ENCODE assay signal across 8 cellular contexts in the genomic region with DNA sequence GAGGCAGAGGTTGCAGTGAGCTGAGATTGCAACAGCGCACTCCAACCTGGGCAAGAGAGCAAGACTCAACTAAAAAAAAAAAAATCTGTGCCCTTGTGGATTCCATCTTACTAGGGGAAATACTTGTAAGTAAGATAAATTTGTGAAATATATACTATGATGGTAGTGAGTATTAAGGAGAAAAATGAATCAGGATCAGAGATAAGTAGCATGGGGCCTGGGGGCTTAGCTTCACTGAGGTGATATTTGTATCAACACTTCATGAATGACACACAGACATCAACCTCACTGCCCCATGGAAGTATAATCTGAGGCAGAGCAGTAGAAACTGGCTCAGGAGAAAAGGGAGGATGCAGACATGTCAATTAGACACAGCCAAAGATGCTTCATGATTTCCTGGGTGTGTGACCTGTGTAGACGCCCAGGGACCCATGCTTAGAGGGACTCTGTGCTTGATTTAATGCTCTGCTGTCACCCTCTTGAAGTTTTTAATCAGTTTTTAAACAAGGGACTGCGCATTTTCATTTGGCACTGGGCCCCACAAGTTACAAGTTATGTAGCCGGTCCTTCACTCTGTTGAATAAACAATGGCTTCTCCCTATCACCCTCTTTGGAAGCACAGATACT. TPM values are rescaled to one million over a fixed set of nuclear protein-coding genes. Genes with fewer than 3 reads are reported as not detected.
A peak's percentile ranks its signal among the peaks of the same experiment; 100 is the strongest.
DNase-seq lines count a peak whose midpoint lies in the region; ATAC-seq, FAIRE-seq and TF ChIP-seq lines count a peak whose summit lies in the region.

No MANE protein-coding gene starts in this region.

- 46% methylated on average over 4 of the region's 4 CpGs for WGBS in prostate gland

- peak; percentile 12 for ATAC-seq in GM18498 (IDR thresholded peaks at IDR 0.05; ENCODE audit: unreplicated experiment)

- DNase-seq in astrocyte (ENCODE audit: low read depth) (no peak), prostate gland (ENCODE audit: low spot score) (no peak), NCI-H774 (lab: John Stamatoyannopoulos, UW) (no peak), NCI-H69 (lab: John Stamatoyannopoulos, UW) (no peak), OCI-M1 (lab: John Stamatoyannopoulos, UW) (no peak), hypothalamus (lab: John Stamatoyannopoulos, UW) (no peak)

- H4K20me1 ChIP-seq in astrocyte (ENCODE audit: insufficient read depth, low read length): no peaks in the 10 kb centered on the region

- peak overlapping the region; percentile 67 to 97 (median 96) for H3K27ac Mint-ChIP-seq in IgD-negative memory B cell
- H3K27ac Mint-ChIP-seq in astrocyte (ENCODE audit: unreplicated experiment): no peak overlapping the region

- no peaks in the 10 kb centered on the region for H3K36me3 ChIP-seq in astrocyte (ENCODE audit: insufficient read depth, low read length)
- H3K36me3 ChIP-seq in prostate gland: no peaks in the 10 kb centered on the region

- no peak overlapping the region for H3K27ac ChIP-seq in astrocyte (ENCODE audit: low read depth, low read length)
- H3K27ac ChIP-seq in prostate gland: peak overlapping the region; percentile 20 to 43

- H3K27me3 ChIP-seq in astrocyte (ENCODE audit: insufficient read depth, low read length) (no peaks in the 10 kb centered on the region), prostate gland (replicated peaks; ENCODE audit: insufficient read depth) (no peaks in the 10 kb centered on the region)

- H3K4me3 Mint-ChIP-seq in IgD-negative memory B cell (peak overlapping the region; percentile 33 to 90 (median 82)), astrocyte (ENCODE audit: unreplicated experiment) (no peak overlapping the region)

- intact Hi-C loops in prostate gland (cut with DNase I): no loop called here

- TF ChIP-seq CTCF in astrocyte (IDR thresholded peaks at IDR 0.05; ENCODE audit: insufficient read depth, low read depth, low read length) (no peak), prostate gland (IDR thresholded peaks at IDR 0.05) (no peak)

- H3K27me3 Mint-ChIP-seq in IgD-negative memory B cell: no peaks in the 10 kb centered on the region
- no peaks in the 10 kb centered on the region for H3K27me3 Mint-ChIP-seq in astrocyte (ENCODE audit: low read depth, unreplicated experiment)

- H3K4me1 ChIP-seq in astrocyte (ENCODE audit: insufficient read depth, low read length) (peaks cover 7% of the 10 kb centered on the region), prostate gland (replicated peaks) (no peaks in the 10 kb centered on the region)

- no peak for FAIRE-seq in astrocyte (lab: Jason Lieb, UNC)

- H3K36me3 Mint-ChIP-seq in IgD-negative memory B cell (no peaks in the 10 kb centered on the region), astrocyte (ENCODE audit: low read depth, unreplicated experiment) (no peaks in the 10 kb centered on the region)

- H3K4me3 ChIP-seq in astrocyte (ENCODE audit: insufficient read depth, low read depth, low read length): no peak overlapping the region
- no peak overlapping the region for H3K4me3 ChIP-seq in prostate gland

- H3K79me2 ChIP-seq in astrocyte (ENCODE audit: insufficient read depth, low read length): no peaks in the 10 kb centered on the region

- H3K4me1 Mint-ChIP-seq in IgD-negative memory B cell (peaks cover 38 to 44% (median 40%) of the 10 kb centered on the region in 3 donors), astrocyte (ENCODE audit: low read depth, unreplicated experiment) (peaks cover 4% of the 10 kb centered on the region)

- H3K9me3 Mint-ChIP-seq in IgD-negative memory B cell: no peaks in the 10 kb centered on the region
- H3K9me3 Mint-ChIP-seq in astrocyte (ENCODE audit: unreplicated experiment): no peaks in the 10 kb centered on the region

- no peak for TF ChIP-seq POLR2A in prostate gland (IDR thresholded peaks at IDR 0.05)

- H3K9me3 ChIP-seq in astrocyte (ENCODE audit: insufficient read depth, low read depth, low read length): no peaks in the 10 kb centered on the region
- no peaks in the 10 kb centered on the region for H3K9me3 ChIP-seq in prostate gland

- peak overlapping the region; percentile 25 for H3K4me2 ChIP-seq in astrocyte (ENCODE audit: low read length)

- H3K9ac ChIP-seq in astrocyte (ENCODE audit: low read length): no peak overlapping the region

- H2AFZ ChIP-seq in astrocyte (ENCODE audit: low read depth, low read length): no peak overlapping the region

RNA-seq across cellular contexts. Expression of a gene that starts 35.0 kb away (rescaled TPM):
- 183 TPM for polyA plus RNA-seq in IgD-negative memory B cell
- total RNA-seq in astrocyte: 82.6 and 95.6 TPM in 2 replicates
- total RNA-seq in prostate gland: 100 to 1,000 TPM; 102 to 187 TPM

RNA-seq across cellular contexts. Expression of a gene that starts 41.9 kb away (rescaled TPM):
- polyA plus RNA-seq in IgD-negative memory B cell: 42.1 TPM
- total RNA-seq in astrocyte (73.0 and 77.6 TPM in 2 replicates), prostate gland (10 to 100 TPM; 37.0 to 75.4 TPM)

RNA-seq across cellular contexts. Expression of a gene that starts 48.9 kb away (rescaled TPM):
- polyA plus RNA-seq in IgD-negative memory B cell: 42.3 TPM
- total RNA-seq in astrocyte (46.3 and 53.9 TPM in 2 replicates), prostate gland (10 to 100 TPM; 26.2 to 61.8 TPM)
